23 cellular contexts compared by ENCODE assay signal in genomic region chr2:143635936-143636335, GRCh38.
DNase-seq lines count a peak whose midpoint lies in the region; FAIRE-seq and TF ChIP-seq lines count a peak whose summit lies in the region.
"Had no signal": no experiment of that assay in that cellular context is flagged by ENCODE, and none has a peak within 500 bp of the region (broad histone marks: within the 10 kb centered on the region; RNA-seq: fewer than 3 reads in every experiment).

No MANE protein-coding gene starts in this region.

- no peak overlapping the region for H3K27ac Mint-ChIP-seq in progenitor cell of endocrine pancreas
- H3K27ac Mint-ChIP-seq: CD14-positive monocyte; CD8-positive, alpha-beta memory T cell had no signal

- no peak for TF ChIP-seq CTCF in progenitor cell of endocrine pancreas (IDR thresholded peaks at IDR 0.05; ENCODE audit: unreplicated experiment)

- H3K9me3 Mint-ChIP-seq in progenitor cell of endocrine pancreas (ENCODE audit: low read depth): peaks cover 6% of the 10 kb centered on the region

- H3K27me3 Mint-ChIP-seq in progenitor cell of endocrine pancreas: no peaks in the 10 kb centered on the region
- H3K27me3 Mint-ChIP-seq: CD4-positive, alpha-beta memory T cell; CD4-positive, CD25-positive, alpha-beta regulatory T cell had no signal

- peak; percentile 68 for DNase-seq in G401 (ENCODE audit: low spot score)
- no peak for DNase-seq in GM19239 (ENCODE audit: insufficient read length, low spot score)
- peak; percentile 28 for DNase-seq in cerebellum (ENCODE audit: low spot score)
- no peak for DNase-seq in progenitor cell of endocrine pancreas (ENCODE audit: low spot score, unreplicated experiment)
- no peak for DNase-seq in activated CD4-positive, alpha-beta T cell treated with anti-CD3 and anti-CD28 coated beads for 4 hours
- no peak for DNase-seq in cortex of kidney (lab: John Stamatoyannopoulos, UW)
- DNase-seq: 8988T; ACHN; BE2C; CD4-positive, alpha-beta memory T cell; CD4-positive, CD25-positive, alpha-beta regulatory T cell; CD8-positive, alpha-beta memory T cell; COR-L47; DMS 273 treated with DMSO at 0.1 percent for 48 hours; DMS153; DMS79; DND-41; EL; GF-D8 had no signal

- peak; percentile 60 for FAIRE-seq in GM19239 (lab: Jason Lieb, UNC)
- FAIRE-seq: A204.1, G401.6, GM12891 had no signal

- in situ Hi-C loops in G401 (cut with HindIII; ENCODE audit: low sequenced_read_pairs): no loop called here

- H3K4me1 Mint-ChIP-seq in progenitor cell of endocrine pancreas (ENCODE audit: low read depth): no peaks in the 10 kb centered on the region
- H3K4me1 Mint-ChIP-seq: CD14-positive monocyte had no signal

- H3K4me3 Mint-ChIP-seq in progenitor cell of endocrine pancreas (ENCODE audit: low read depth): no peak overlapping the region
- H3K4me3 Mint-ChIP-seq: CD14-positive monocyte; CD4-positive, alpha-beta memory T cell; CD4-positive, CD25-positive, alpha-beta regulatory T cell; CD8-positive, alpha-beta memory T cell had no signal

- no peaks in the 10 kb centered on the region for H3K36me3 Mint-ChIP-seq in progenitor cell of endocrine pancreas (ENCODE audit: insufficient read depth)

Comparison
In these comparisons a context has a peak if more than half of its experiments do, and no peak if none do; other contexts are left out.
1. DNase-seq: peak in G401 (single experiment) and cerebellum (single experiment); none in GM19239 (single experiment), progenitor cell of endocrine pancreas (single experiment), activated CD4-positive, alpha-beta T cell treated with anti-CD3 and anti-CD28 coated beads for 4 hours (0 of 2) and cortex of kidney (single experiment).